ENCODE assay signal across 8 cellular contexts in the genomic region with DNA sequence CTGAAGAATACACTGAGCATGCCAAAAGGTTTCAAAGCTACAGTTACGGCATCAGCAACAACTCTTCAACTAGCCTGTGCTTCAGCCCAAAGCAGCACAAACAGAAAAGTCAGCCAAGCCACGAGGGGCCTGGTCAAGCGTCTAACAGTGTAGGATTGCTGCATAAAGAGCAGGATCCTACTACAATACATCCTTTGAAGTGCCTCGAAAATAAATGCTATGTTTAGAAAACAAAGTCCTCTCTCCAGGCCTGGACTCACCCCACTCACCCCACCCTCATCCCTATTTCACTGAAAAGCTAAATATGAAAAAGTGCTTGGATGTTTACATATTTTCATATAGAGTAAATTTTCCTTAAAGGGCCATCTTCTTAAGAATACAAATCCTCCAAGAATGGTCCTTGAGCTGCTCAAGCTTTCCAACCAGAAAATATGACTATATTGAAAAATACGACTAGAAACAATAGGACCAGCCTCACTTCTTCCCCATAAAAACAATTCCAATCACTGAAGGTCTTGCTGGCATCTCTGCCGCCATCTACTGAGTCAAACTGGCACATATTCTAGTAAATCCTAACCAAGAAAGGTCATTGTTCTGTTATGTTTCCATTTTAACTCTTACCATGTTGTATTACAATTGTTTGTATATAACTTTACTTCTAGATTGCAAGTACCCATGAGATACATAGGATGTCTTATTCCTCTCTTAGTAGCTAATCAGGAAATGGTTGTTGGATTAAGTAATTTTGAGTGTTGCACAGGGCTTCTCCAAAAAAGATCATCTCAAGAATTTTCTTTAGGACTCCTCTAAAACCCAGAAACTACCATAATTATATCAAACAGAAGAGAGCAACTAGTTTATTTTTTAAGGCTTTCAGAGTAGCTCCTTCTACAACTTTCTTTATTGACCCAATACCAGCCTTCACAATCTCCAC.
A peak's percentile ranks its signal among the peaks of the same experiment; 100 is the strongest.
DNase-seq lines count a peak whose midpoint lies in the region; ATAC-seq, FAIRE-seq and TF ChIP-seq lines count a peak whose summit lies in the region.

No MANE protein-coding gene starts in this region.

- H3K9ac ChIP-seq in kidney (ENCODE audit: low read length in 2 of 2): no peak overlapping the region

- in situ Hi-C loops in ACHN (cut with HindIII; ENCODE audit: low pct_ligation_motif_present, low pct_unique_long_range_greater_than_20kb, low sequenced_read_pairs): loop anchor here (25.0 kb wide), 1 partner anchor 281 kb away; no protein-coding TSS in a partner anchor

- intact Hi-C loops in breast epithelium (cut with DNase I; ENCODE audit: low total_unique reads) (no loop called here), kidney (cut with DNase I) (loop anchor here (10.0 kb wide), 2 partner anchors 124 to 154 kb away; no protein-coding TSS in a partner anchor)

- peak; percentile 85 for FAIRE-seq in kidney (lab: Jason Lieb, UNC)

- H3K4me3 ChIP-seq in GM06990 (replicated peaks; ENCODE audit: low read depth, low read length): no peak overlapping the region
- H3K4me3 ChIP-seq in breast epithelium: no peak overlapping the region
- no peak overlapping the region for H3K4me3 ChIP-seq in kidney (ENCODE audit: low read length in 2 of 2)

- no peak for ATAC-seq in HG03139 (IDR thresholded peaks at IDR 0.05; ENCODE audit: unreplicated experiment)

- H3K4me1 ChIP-seq in breast epithelium: no peaks in the 10 kb centered on the region
- H3K4me1 ChIP-seq in kidney (ENCODE audit: control insufficient read depth in 1 of 2, insufficient read depth in 1 of 2, low read depth in 1 of 2, low read length in 2 of 2): peaks cover 13 to 16% of the 10 kb centered on the region in 2 donors

- H3K27ac ChIP-seq in breast epithelium: peak overlapping the region; percentile 53 to 78
- peak overlapping the region in 1 of 2 donors; percentile 14 for H3K27ac ChIP-seq in kidney (ENCODE audit: low read depth in 2 of 2, low read length in 2 of 2)

- TF ChIP-seq POLR2A in breast epithelium (IDR thresholded peaks at IDR 0.05): no peak

- H3K36me3 ChIP-seq in GM06990 (ENCODE audit: control insufficient read depth, insufficient read depth, low read length) (no peaks in the 10 kb centered on the region), breast epithelium (no peaks in the 10 kb centered on the region), kidney (ENCODE audit: control insufficient read depth in 1 of 2, insufficient read depth in 2 of 2, low read length in 2 of 2) (no peaks in the 10 kb centered on the region)

- H3K9me3 ChIP-seq in breast epithelium (no peaks in the 10 kb centered on the region), kidney (ENCODE audit: control insufficient read depth in 1 of 2, low read length in 2 of 2) (no peaks in the 10 kb centered on the region)

- H3K27me3 ChIP-seq in GM06990 (replicated peaks; ENCODE audit: control insufficient read depth, insufficient read depth, low read length): no peaks in the 10 kb centered on the region
- no peaks in the 10 kb centered on the region for H3K27me3 ChIP-seq in breast epithelium

- TF ChIP-seq CTCF in GM06990 (IDR thresholded peaks at IDR 0.05; ENCODE audit: insufficient read depth, low read length, poor library complexity, severe bottlenecking) (peak; percentile 63), breast epithelium (IDR thresholded peaks at IDR 0.05) (peak; percentile 10 to 78 (median 70)), kidney (IDR thresholded peaks at IDR 0.05; ENCODE audit: borderline replicate concordance, extremely low read depth, insufficient read depth) (peak; percentile 85)

- DNase-seq in ACHN: peak; percentile 79
- no peak for DNase-seq in GM06990 (ENCODE audit: extremely low read depth, insufficient read length)
- peak; percentile 80 for DNase-seq in LHCN-M2 (ENCODE audit: low read depth)
- DNase-seq in RKO (ENCODE audit: low spot score): peak; percentile 82
- peak in 1 of 2 donors; percentile 48 for DNase-seq in breast epithelium (ENCODE audit: low spot score in 2 of 2)
- DNase-seq in kidney: no peak
- DNase-seq in stimulated activated CD4-positive, alpha-beta T cell treated with anti-CD3 and anti-CD28 coated beads, Interleukin-15, amount 100 ng/mL, for 24 hours: peak; percentile 33

Comparison
In these comparisons a context has a peak if more than half of its experiments do, and no peak if none do; other contexts are left out.
1. DNase-seq: peak in ACHN (single experiment), LHCN-M2 (single experiment), RKO (single experiment) and stimulated activated CD4-positive, alpha-beta T cell treated with anti-CD3 and anti-CD28 coated beads, Interleukin-15, amount 100 ng/mL, for 24 hours (single experiment); none in GM06990 (single experiment) and kidney (single experiment).
2. Peak in every context shown above with its lines, with median percentiles within 50 percentile points of each other: CTCF ChIP-seq.